1 cellular context compared by ENCODE assay signal in the genomic region with DNA sequence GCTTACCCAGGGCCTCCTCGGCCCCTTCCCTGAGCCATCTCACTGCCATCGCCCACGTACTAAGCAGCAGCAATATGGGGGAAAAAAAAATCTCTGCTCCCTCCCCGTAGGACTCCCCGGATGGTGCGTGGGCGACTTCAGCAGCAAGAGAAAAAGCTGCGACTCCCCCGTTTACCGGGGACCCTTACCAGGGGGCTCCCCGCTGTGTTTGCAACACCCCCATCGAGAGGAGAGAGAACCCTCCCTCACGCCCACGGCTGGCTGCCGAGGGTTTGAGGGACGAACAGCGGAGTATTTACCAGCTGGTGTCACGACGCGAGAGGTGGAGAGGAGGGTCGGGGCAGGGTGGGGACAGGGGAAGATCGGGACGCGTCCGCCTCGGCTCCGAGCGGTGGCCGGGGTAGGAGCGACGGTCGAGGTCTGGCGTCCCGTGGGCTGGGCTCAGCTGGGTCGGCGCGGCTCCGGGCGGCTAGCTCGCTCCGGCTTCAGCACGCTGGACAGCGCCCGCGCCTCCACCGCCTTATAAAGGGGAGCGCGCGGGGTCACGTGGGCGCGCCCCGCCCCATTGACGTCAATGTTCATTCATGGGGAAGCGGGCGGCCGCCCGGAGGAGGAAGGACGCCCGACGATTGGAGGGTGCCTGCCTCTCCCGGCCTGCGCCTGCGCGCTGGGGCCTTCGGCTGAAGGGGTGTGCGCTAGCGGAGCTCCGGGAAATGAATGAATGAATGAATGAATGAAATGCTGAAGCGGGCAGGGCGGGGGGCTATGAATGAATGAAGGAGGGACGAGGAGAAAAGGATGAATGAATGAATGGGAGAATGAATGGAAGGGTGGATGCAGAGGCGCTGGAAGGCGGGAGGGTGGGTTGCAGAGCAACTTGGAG.
TF ChIP-seq lines count a peak whose summit lies in the region.

Gene VGF (minus strand): TSS at position 495 of the 883 bp plus-strand sequence. CDS start 726 bp downstream, outside the sequence.

TF ChIP-seq in K562, 482 proteins besides CTCF, POLR2A, EP300 and RAD21 (continued from another document and continues in another):
- TF ChIP-seq ETV6 (IDR thresholded peaks at IDR 0.05; ENCODE audit: borderline replicate concordance in 1 of 2, low read depth in 2 of 2, low read length in 1 of 2) (no peak), ETV6 (CRISPR knock-in tag; IDR thresholded peaks at IDR 0.05; ENCODE audit: borderline replicate concordance) (peak; percentile 84; the same call in 1 of the 2 replicates), POLR2AphosphoS2 (IDR thresholded peaks at IDR 0.05; ENCODE audit: low read length) (no peak), ATF6 (CRISPR knock-in tag; IDR thresholded peaks at IDR 0.05) (peak; percentile 99), KDM4B (IDR thresholded peaks at IDR 0.05; ENCODE audit: borderline replicate concordance in 2 of 2, low read depth in 1 of 2) (0 out of 4 replicates have a peak, but pooled peaks of 1 of the 2 experiments have one; percentile 55), HMGXB4 (CRISPR knock-in tag; IDR thresholded peaks at IDR 0.05) (peak; percentile 97), AFF1 (IDR thresholded peaks at IDR 0.05; ENCODE audit: low read depth in 1 of 2, partially characterized antibody in 2 of 2) (peak in 1 of 2 experiments; percentile 97), ZHX1 (conservative IDR thresholded peaks at IDR 0.05; ENCODE audit: low read length) (no peak), ZNF77 (CRISPR knock-in tag; IDR thresholded peaks at IDR 0.05) (no peak), ZNF778 (CRISPR knock-in tag; IDR thresholded peaks at IDR 0.05) (no peak), LEF1 (IDR thresholded peaks at IDR 0.05) (no peak), PCBP2 (IDR thresholded peaks at IDR 0.05; ENCODE audit: low read depth, low read length, poor library complexity, severe bottlenecking) (no peak), ZNF212 (CRISPR knock-in tag; IDR thresholded peaks at IDR 0.05) (no peak), GTF2F1 (IDR thresholded peaks at IDR 0.05; ENCODE audit: low read depth, low read length) (no peak), MAFF (IDR thresholded peaks at IDR 0.05; ENCODE audit: low read length) (no peak), XRCC4 (IDR thresholded peaks at IDR 0.05; ENCODE audit: extremely low read depth, insufficient read depth, insufficient read length) (no peak), NCOR1 (IDR thresholded peaks at IDR 0.05) (no peak), BRCA1 (IDR thresholded peaks at IDR 0.05) (no peak), BRCA1 (CRISPR knock-in tag; IDR thresholded peaks at IDR 0.05) (no peak), CBX2 (IDR thresholded peaks at IDR 0.05; ENCODE audit: insufficient read depth, low read length, poor library complexity, severe bottlenecking) (no peak), HEY1 (CRISPR knock-in tag; IDR thresholded peaks at IDR 0.05; ENCODE audit: borderline replicate concordance) (no peak)
- TF ChIP-seq, protein P1, sequence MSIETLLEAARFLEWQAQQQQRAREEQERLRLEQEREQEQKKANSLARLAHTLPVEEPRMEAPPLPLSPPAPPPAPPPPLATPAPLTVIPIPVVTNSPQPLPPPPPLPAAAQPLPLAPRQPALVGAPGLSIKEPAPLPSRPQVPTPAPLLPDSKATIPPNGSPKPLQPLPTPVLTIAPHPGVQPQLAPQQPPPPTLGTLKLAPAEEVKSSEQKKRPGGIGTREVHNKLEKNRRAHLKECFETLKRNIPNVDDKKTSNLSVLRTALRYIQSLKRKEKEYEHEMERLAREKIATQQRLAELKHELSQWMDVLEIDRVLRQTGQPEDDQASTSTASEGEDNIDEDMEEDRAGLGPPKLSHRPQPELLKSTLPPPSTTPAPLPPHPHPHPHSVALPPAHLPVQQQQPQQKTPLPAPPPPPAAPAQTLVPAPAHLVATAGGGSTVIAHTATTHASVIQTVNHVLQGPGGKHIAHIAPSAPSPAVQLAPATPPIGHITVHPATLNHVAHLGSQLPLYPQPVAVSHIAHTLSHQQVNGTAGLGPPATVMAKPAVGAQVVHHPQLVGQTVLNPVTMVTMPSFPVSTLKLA (conservative IDR thresholded peaks at IDR 0.05), result peak; percentile 98 to 99
- TF ChIP-seq, protein P2, sequence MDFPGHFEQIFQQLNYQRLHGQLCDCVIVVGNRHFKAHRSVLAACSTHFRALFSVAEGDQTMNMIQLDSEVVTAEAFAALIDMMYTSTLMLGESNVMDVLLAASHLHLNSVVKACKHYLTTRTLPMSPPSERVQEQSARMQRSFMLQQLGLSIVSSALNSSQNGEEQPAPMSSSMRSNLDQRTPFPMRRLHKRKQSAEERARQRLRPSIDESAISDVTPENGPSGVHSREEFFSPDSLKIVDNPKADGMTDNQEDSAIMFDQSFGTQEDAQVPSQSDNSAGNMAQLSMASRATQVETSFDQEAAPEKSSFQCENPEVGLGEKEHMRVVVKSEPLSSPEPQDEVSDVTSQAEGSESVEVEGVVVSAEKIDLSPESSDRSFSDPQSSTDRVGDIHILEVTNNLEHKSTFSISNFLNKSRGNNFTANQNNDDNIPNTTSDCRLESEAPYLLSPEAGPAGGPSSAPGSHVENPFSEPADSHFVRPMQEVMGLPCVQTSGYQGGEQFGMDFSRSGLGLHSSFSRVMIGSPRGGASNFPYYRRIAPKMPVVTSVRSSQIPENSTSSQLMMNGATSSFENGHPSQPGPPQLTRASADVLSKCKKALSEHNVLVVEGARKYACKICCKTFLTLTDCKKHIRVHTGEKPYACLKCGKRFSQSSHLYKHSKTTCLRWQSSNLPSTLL (IDR thresholded peaks at IDR 0.05), result no peak
- TF ChIP-seq, protein P3, sequence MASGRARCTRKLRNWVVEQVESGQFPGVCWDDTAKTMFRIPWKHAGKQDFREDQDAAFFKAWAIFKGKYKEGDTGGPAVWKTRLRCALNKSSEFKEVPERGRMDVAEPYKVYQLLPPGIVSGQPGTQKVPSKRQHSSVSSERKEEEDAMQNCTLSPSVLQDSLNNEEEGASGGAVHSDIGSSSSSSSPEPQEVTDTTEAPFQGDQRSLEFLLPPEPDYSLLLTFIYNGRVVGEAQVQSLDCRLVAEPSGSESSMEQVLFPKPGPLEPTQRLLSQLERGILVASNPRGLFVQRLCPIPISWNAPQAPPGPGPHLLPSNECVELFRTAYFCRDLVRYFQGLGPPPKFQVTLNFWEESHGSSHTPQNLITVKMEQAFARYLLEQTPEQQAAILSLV (tag; IDR thresholded peaks at IDR 0.05), result no peak
- TF ChIP-seq, protein P4, sequence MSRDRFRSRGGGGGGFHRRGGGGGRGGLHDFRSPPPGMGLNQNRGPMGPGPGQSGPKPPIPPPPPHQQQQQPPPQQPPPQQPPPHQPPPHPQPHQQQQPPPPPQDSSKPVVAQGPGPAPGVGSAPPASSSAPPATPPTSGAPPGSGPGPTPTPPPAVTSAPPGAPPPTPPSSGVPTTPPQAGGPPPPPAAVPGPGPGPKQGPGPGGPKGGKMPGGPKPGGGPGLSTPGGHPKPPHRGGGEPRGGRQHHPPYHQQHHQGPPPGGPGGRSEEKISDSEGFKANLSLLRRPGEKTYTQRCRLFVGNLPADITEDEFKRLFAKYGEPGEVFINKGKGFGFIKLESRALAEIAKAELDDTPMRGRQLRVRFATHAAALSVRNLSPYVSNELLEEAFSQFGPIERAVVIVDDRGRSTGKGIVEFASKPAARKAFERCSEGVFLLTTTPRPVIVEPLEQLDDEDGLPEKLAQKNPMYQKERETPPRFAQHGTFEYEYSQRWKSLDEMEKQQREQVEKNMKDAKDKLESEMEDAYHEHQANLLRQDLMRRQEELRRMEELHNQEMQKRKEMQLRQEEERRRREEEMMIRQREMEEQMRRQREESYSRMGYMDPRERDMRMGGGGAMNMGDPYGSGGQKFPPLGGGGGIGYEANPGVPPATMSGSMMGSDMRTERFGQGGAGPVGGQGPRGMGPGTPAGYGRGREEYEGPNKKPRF (IDR thresholded peaks at IDR 0.05; ENCODE audit: low read depth, low read length), result no peak
- TF ChIP-seq, protein P5, sequence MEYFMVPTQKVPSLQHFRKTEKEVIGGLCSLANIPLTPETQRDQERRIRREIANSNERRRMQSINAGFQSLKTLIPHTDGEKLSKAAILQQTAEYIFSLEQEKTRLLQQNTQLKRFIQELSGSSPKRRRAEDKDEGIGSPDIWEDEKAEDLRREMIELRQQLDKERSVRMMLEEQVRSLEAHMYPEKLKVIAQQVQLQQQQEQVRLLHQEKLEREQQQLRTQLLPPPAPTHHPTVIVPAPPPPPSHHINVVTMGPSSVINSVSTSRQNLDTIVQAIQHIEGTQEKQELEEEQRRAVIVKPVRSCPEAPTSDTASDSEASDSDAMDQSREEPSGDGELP (CRISPR knock-in tag; IDR thresholded peaks at IDR 0.05; ENCODE audit: borderline replicate concordance), result peak; percentile 99
